Comparison of ENCODE assay signal across 14 cellular contexts in genomic region chr1:101060992-101061391, GRCh38. TPM values are rescaled to one million over a fixed set of nuclear protein-coding genes. Genes with fewer than 3 reads are reported as not detected.
DNase-seq lines count a peak whose midpoint lies in the region; ATAC-seq and TF ChIP-seq lines count a peak whose summit lies in the region.
"Had no signal": no experiment of that assay in that cellular context is flagged by ENCODE, and none has a peak within 500 bp of the region (broad histone marks: within the 10 kb centered on the region; RNA-seq: fewer than 3 reads in every experiment).

No MANE protein-coding gene starts in this region.

- DNase-seq in ELR (ENCODE audit: low read depth) (peak; percentile 12), omental fat pad (ENCODE audit: low spot score) (no peak), NCI-H1048 (lab: John Stamatoyannopoulos, UW) (no peak), NCI-H2029 (lab: John Stamatoyannopoulos, UW) (no peak)
- DNase-seq: activated naive CD4-positive, alpha-beta T cell treated with anti-CD3 and anti-CD28 coated beads, Interleukin-2, amount 10 ng/mL, durations not matched to agents 7 days and 5 days; CD8-positive, alpha-beta memory T cell; effector CD8-positive, alpha-beta T cell; NCI-H524 treated with DMSO at 0.1 percent for 48 hours; occipital lobe had no signal

- TF ChIP-seq CTCF in omental fat pad (IDR thresholded peaks at IDR 0.05): no peak

- ATAC-seq in GM19023 (IDR thresholded peaks at IDR 0.05; ENCODE audit: unreplicated experiment) (peak; percentile 60), HG02870 (IDR thresholded peaks at IDR 0.05; ENCODE audit: unreplicated experiment) (peak; percentile 66), HG03521 (IDR thresholded peaks at IDR 0.05; ENCODE audit: unreplicated experiment) (peak; percentile 65), HG03097 (IDR thresholded peaks at IDR 0.05; ENCODE audit: low FRiP score, unreplicated experiment) (no peak), omental fat pad (ENCODE audit: low FRiP score) (no peak)
- ATAC-seq: Panc1 had no signal

RNA-seq across cellular contexts. Expression of gene DPH5, which starts 35.4 kb away (rescaled TPM):
- 10 to 100 TPM in 3 of 4 donors, 1 to 10 TPM in 1; 8.8 to 35.3 (median 15.8) TPM for total RNA-seq in omental fat pad

Comparison
In these comparisons a context has a peak if more than half of its experiments do, and no peak if none do; other contexts are left out.
1. ATAC-seq: peak in GM19023 (single experiment), HG02870 (single experiment) and HG03521 (single experiment); none in HG03097 (single experiment) and omental fat pad (single experiment).